ENCODE assay signal across 29 cellular contexts in the genomic region with DNA sequence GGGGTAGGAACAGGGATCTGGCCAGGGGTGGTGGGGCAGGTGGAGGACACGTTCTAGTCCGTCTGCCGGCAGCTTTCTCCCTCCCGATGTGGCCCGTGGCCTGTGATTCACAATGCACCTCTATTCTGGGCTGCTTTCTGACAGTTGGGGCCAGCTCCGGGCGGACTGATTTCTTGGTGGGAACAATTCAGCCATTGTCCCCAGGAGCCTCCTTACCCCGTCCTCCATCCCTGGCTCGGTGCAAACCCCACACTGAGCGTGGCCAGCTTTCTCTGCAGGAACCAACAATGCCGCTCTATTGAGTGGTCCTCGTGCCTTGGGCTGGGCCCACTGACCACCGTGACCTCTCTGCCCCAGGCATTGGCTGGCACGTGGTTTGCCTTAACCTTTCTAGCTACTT. TPM values are rescaled to one million over a fixed set of nuclear protein-coding genes. Genes with fewer than 3 reads are reported as not detected.
A peak's percentile ranks its signal among the peaks of the same experiment; 100 is the strongest.
DNase-seq lines count a peak whose midpoint lies in the region; TF ChIP-seq lines count a peak whose summit lies in the region.
"Had no signal": no experiment of that assay in that cellular context is flagged by ENCODE, and none has a peak within 500 bp of the region (broad histone marks: within the 10 kb centered on the region; RNA-seq: fewer than 3 reads in every experiment).

No MANE protein-coding gene starts in this region.

- H3K27ac Mint-ChIP-seq in CD14-positive monocyte = no peak overlapping the region
- H3K27ac Mint-ChIP-seq: activated CD4-positive, alpha-beta T cell treated with anti-CD3 and anti-CD28 coated beads, Interleukin-2, amount 10 ng/mL, durations not matched to agents 24 days and 14 days; activated naive CD8-positive, alpha-beta T cell; activated T-helper 17 cell treated with anti-CD3 and anti-CD28 coated beads, Interleukin-2, amount 50 U/mL, for 72 hours; effector memory CD8-positive, alpha-beta T cell; IgD-negative memory B cell; natural killer cell; T-helper 2 cell treated with Interferon-gamma antibody and Interleukin-4, amounts not matched to agents 5 μg/mL and 100 μg/mL, for 36 hours had no signal

- TF ChIP-seq CTCF in suprapubic skin (IDR thresholded peaks at IDR 0.05) = no peak
- TF ChIP-seq CTCF in CD14-positive monocyte (IDR thresholded peaks at IDR 0.05) = no peak

- intact Hi-C loops in CD14-positive monocyte (cut with micrococcal nuclease) = no loop called here

- no peak for TF ChIP-seq POLR2A in suprapubic skin (IDR thresholded peaks at IDR 0.05)

- no peak overlapping the region for H3K4me3 ChIP-seq in suprapubic skin
- H3K4me3 ChIP-seq: BLaER1 treated with 17β-estradiol and CSF1 and Interleukin-3, amounts not matched to agents 10 nM and 100 nM; esophagus squamous epithelium; HAP-1; prostate gland; SK-N-MC; smooth muscle cell; transverse colon had no signal

- peaks cover 77 to 96% of the 10 kb centered on the region in 2 donors for H3K36me3 Mint-ChIP-seq in CD14-positive monocyte
- H3K36me3 Mint-ChIP-seq: activated naive CD8-positive, alpha-beta T cell; natural killer cell had no signal

- WGBS in suprapubic skin = 61% methylated on average over 11 of the region's 14 CpGs

- H3K36me3 ChIP-seq in suprapubic skin = no peaks in the 10 kb centered on the region
- H3K36me3 ChIP-seq: esophagus squamous epithelium, HAP-1, prostate gland had no signal

- H3K27me3 Mint-ChIP-seq in CD14-positive monocyte (ENCODE audit: low read depth in 3 of 3) = no peaks in the 10 kb centered on the region
- H3K27me3 Mint-ChIP-seq: activated CD4-positive, alpha-beta T cell treated with anti-CD3 and anti-CD28 coated beads, Interleukin-2, amount 10 ng/mL, durations not matched to agents 24 days and 14 days had no signal

- TF ChIP-seq EP300 in suprapubic skin (IDR thresholded peaks at IDR 0.05) = no peak

- no peak overlapping the region for H3K4me3 Mint-ChIP-seq in CD14-positive monocyte
- H3K4me3 Mint-ChIP-seq: activated CD4-positive, alpha-beta T cell treated with anti-CD3 and anti-CD28 coated beads, Interleukin-2, amount 10 ng/mL, durations not matched to agents 24 days and 14 days; activated naive CD8-positive, alpha-beta T cell; activated T-helper 17 cell treated with anti-CD3 and anti-CD28 coated beads, Interleukin-2, amount 50 U/mL, for 72 hours; effector memory CD8-positive, alpha-beta T cell; IgD-negative memory B cell; natural killer cell; T-helper 2 cell treated with Interferon-gamma antibody and Interleukin-4, amounts not matched to agents 5 μg/mL and 100 μg/mL, for 36 hours had no signal

- DNase-seq in COLO829 (ENCODE audit: low spot score) (peak; percentile 97), caudate nucleus (lab: John Stamatoyannopoulos, UW) (peak in 60 of 61 donors; percentile 51 to 93 (median 84)), medulla oblongata (ENCODE audit: extremely low spot score) (peak; percentile 97), retina (peak; percentile 71), suprapubic skin (ENCODE audit: low spot score in 2 of 2) (no peak), GM19238 (ENCODE audit: insufficient read length, low spot score) (no peak), CD14-positive monocyte (ENCODE audit: low spot score) (no peak), NCI-H1105 (lab: John Stamatoyannopoulos, UW) (no peak)
- DNase-seq: activated CD4-positive, alpha-beta T cell treated with anti-CD3 and anti-CD28 coated beads, Interleukin-2, amount 10 ng/mL, durations not matched to agents 24 days and 14 days; effector memory CD8-positive, alpha-beta T cell; esophagus squamous epithelium; left colon; natural killer cell; NCI-H1417 treated with DMSO at 0.1 percent for 48 hours; NCI-H2107; NK-92 treated with Interleukin-12 subunit alpha and Interleukin-12 subunit beta, amount 100 ng/mL, for 24 hours; stimulated activated CD4-positive, alpha-beta T cell treated with anti-CD3 and anti-CD28 coated beads, Interleukin-2, amount 100 ng/mL, for 48 hours; stimulated activated naive CD4-positive, alpha-beta T cell; transverse colon had no signal

- no peaks in the 10 kb centered on the region for H3K4me1 ChIP-seq in suprapubic skin
- H3K4me1 ChIP-seq: HAP-1, prostate gland, transverse colon had no signal

- peaks cover 0 to 7% (median 3%) of the 10 kb centered on the region in 7 donors for H3K9me3 Mint-ChIP-seq in CD14-positive monocyte
- H3K9me3 Mint-ChIP-seq: activated CD4-positive, alpha-beta T cell treated with anti-CD3 and anti-CD28 coated beads, Interleukin-2, amount 10 ng/mL, durations not matched to agents 24 days and 14 days; activated T-helper 17 cell treated with anti-CD3 and anti-CD28 coated beads, Interleukin-2, amount 50 U/mL, for 72 hours; effector memory CD8-positive, alpha-beta T cell; natural killer cell; T-helper 2 cell treated with Interferon-gamma antibody and Interleukin-4, amounts not matched to agents 5 μg/mL and 100 μg/mL, for 36 hours had no signal

- peak overlapping the region; percentile 99 for H3K27ac ChIP-seq in caudate nucleus (ENCODE audit: low read depth, low read length)
- no peak overlapping the region for H3K27ac ChIP-seq in suprapubic skin
- H3K27ac ChIP-seq: BLaER1 treated with 17β-estradiol and CSF1 and Interleukin-3, amounts not matched to agents 10 nM and 100 nM; esophagus squamous epithelium; prostate gland; SK-N-MC; transverse colon; VCaP had no signal

- peaks cover 18% of the 10 kb centered on the region for H3K4me1 Mint-ChIP-seq in CD14-positive monocyte
- H3K4me1 Mint-ChIP-seq: activated CD4-positive, alpha-beta T cell treated with anti-CD3 and anti-CD28 coated beads, Interleukin-2, amount 10 ng/mL, durations not matched to agents 24 days and 14 days; activated T-helper 17 cell treated with anti-CD3 and anti-CD28 coated beads, Interleukin-2, amount 50 U/mL, for 72 hours had no signal

- H3K9me3 ChIP-seq in suprapubic skin = no peaks in the 10 kb centered on the region
- H3K9me3 ChIP-seq: esophagus squamous epithelium, HAP-1, prostate gland, transverse colon had no signal

- H3K27me3 ChIP-seq in suprapubic skin = no peaks in the 10 kb centered on the region
- H3K27me3 ChIP-seq: BLaER1 treated with 17β-estradiol and CSF1 and Interleukin-3, amounts not matched to agents 10 nM and 100 nM; transverse colon had no signal

RNA-seq across cellular contexts. Expression of a gene that starts 29.8 kb away (rescaled TPM):
- 10 to 100 TPM; 15.4 to 27.2 (median 18.6) TPM for total RNA-seq in suprapubic skin
- polyA plus RNA-seq in CD14-positive monocyte = 10 to 100 TPM; 18.6 to 61.7 TPM
- total RNA-seq: smooth muscle cell had no signal
- polyA plus RNA-seq: smooth muscle cell had no signal

RNA-seq across cellular contexts. Expression of a gene that starts 35.7 kb away (rescaled TPM):
- total RNA-seq in suprapubic skin = 10 to 100 TPM; 69.0 to 98.3 (median 90.5) TPM
- 100 to 1,000 TPM; 241 to 275 TPM for polyA plus RNA-seq in CD14-positive monocyte

Comparison
In these comparisons a context has a peak if more than half of its experiments do, and no peak if none do; other contexts are left out.
1. DNase-seq: peak in COLO829 (single experiment), caudate nucleus (60 of 61), medulla oblongata (single experiment) and retina (single experiment); none in suprapubic skin (0 of 2), GM19238 (single experiment), CD14-positive monocyte (single experiment) and NCI-H1105 (single experiment).